ENCODE assay signal across 16 cellular contexts in the genomic region with DNA sequence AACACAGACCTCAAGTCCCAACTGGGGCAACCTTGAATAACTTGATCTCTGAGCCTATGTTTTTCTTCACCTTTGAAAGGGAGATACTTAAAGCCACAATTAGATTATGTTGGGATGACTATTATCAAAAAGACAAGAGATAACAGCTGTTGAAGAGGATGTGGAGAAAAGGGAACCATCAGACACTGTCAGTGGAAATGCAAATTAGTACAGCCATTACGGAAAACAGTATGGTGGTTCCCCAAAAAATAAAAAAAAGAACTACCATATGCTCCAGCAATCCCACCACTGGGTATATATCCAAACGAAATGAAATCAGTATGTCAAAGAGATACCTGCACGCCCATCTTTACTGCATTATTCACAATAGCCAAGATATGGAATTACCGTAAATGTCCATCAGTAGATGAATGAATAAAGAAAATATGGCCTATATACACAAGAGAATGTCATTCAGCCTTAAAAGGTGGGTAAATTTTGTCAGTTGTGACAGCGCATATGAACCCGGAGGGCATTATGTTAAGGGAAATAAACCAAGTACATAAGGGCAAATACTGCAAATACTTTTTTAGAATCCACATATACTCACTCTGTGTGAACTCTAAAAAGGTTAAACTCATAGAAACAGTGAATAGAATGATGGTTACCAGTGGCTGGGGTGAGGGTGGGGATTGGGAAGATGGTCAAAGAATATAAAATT. TPM values are rescaled to one million over a fixed set of nuclear protein-coding genes. Genes with fewer than 3 reads are reported as not detected.
"Had no signal": no experiment of that assay in that cellular context is flagged by ENCODE, and none has a peak within 500 bp of the region (broad histone marks: within the 10 kb centered on the region; RNA-seq: fewer than 3 reads in every experiment).

No MANE protein-coding gene starts in this region.

- H3K9me3 Mint-ChIP-seq: activated naive CD4-positive, alpha-beta T cell treated with anti-CD3 and anti-CD28 coated beads, Interleukin-2, amount 50 U/mL, for 72 hours; activated T-cell treated with anti-CD3 and anti-CD28 coated beads, Interleukin-2, amount 50 U/mL, for 24 hours; natural killer cell treated with Interleukin-12 subunit alpha and Interleukin-12 subunit beta and Interleukin-15 and Interleukin-18, amount 100 ng/mL, for 72 hours; stimulated activated naive CD8-positive, alpha-beta T cell treated with anti-CD3 and anti-CD28 coated beads, Interleukin-15, amount 100 ng/mL, for 72 hours had no signal

- H3K27me3 Mint-ChIP-seq: stimulated activated naive CD8-positive, alpha-beta T cell treated with anti-CD3 and anti-CD28 coated beads, Interleukin-15, amount 100 ng/mL, for 72 hours had no signal

- H3K4me3 Mint-ChIP-seq: activated CD8-positive, alpha-beta memory T cell treated with anti-CD3 and anti-CD28 coated beads, Interleukin-2, amount 10 ng/mL, durations not matched to agents 7 days and 5 days; activated T-cell treated with anti-CD3 and anti-CD28 coated beads, Interleukin-2, amount 50 U/mL, for 24 hours; natural killer cell treated with Interleukin-12 subunit alpha and Interleukin-12 subunit beta and Interleukin-15 and Interleukin-18, amount 100 ng/mL, for 72 hours had no signal

- H3K4me3 ChIP-seq: left ventricle myocardium inferior, right atrium auricular region, upper lobe of left lung had no signal

- ATAC-seq: activated CD8-positive, alpha-beta memory T cell treated with anti-CD3 and anti-CD28 coated beads, Interleukin-2, amount 10 ng/mL, durations not matched to agents 7 days and 5 days; activated naive CD4-positive, alpha-beta T cell treated with anti-CD3 and anti-CD28 coated beads, Interleukin-2, amount 50 U/mL, for 72 hours; natural killer cell treated with Interleukin-12 subunit alpha and Interleukin-12 subunit beta and Interleukin-15 and Interleukin-18, amount 100 ng/mL, for 72 hours had no signal

- H3K27ac Mint-ChIP-seq: activated CD8-positive, alpha-beta memory T cell treated with anti-CD3 and anti-CD28 coated beads, Interleukin-2, amount 10 ng/mL, durations not matched to agents 7 days and 5 days; activated naive CD4-positive, alpha-beta T cell treated with anti-CD3 and anti-CD28 coated beads, Interleukin-2, amount 50 U/mL, for 72 hours; activated T-cell treated with anti-CD3 and anti-CD28 coated beads, Interleukin-2, amount 50 U/mL, for 24 hours; natural killer cell treated with Interleukin-12 subunit alpha and Interleukin-12 subunit beta and Interleukin-15 and Interleukin-18, amount 100 ng/mL, for 72 hours; progenitor cell of endocrine pancreas had no signal

- H3K36me3 ChIP-seq: left ventricle myocardium inferior, right atrium auricular region, upper lobe of left lung had no signal

- H3K27ac ChIP-seq: left ventricle myocardium inferior, right atrium auricular region, upper lobe of left lung had no signal

- H3K27me3 ChIP-seq: right atrium auricular region, upper lobe of left lung had no signal

- H3K36me3 Mint-ChIP-seq: activated CD8-positive, alpha-beta memory T cell treated with anti-CD3 and anti-CD28 coated beads, Interleukin-2, amount 10 ng/mL, durations not matched to agents 7 days and 5 days; activated naive CD4-positive, alpha-beta T cell treated with anti-CD3 and anti-CD28 coated beads, Interleukin-2, amount 50 U/mL, for 72 hours; natural killer cell treated with Interleukin-12 subunit alpha and Interleukin-12 subunit beta and Interleukin-15 and Interleukin-18, amount 100 ng/mL, for 72 hours had no signal

- H3K9me3 ChIP-seq: left ventricle myocardium inferior, right atrium auricular region, upper lobe of left lung had no signal

- DNase-seq: activated CD4-positive, alpha-beta T cell treated with anti-CD3 and anti-CD28 coated beads for 1 hour; activated CD4-positive, alpha-beta T cell treated with anti-CD3 and anti-CD28 coated beads, Interleukin-2, amount 50 U/mL, for 48 hours; activated CD8-positive, alpha-beta memory T cell treated with anti-CD3 and anti-CD28 coated beads, Interleukin-2, amount 10 ng/mL, durations not matched to agents 7 days and 5 days; activated T-cell treated with anti-CD3 and anti-CD28 coated beads, Interleukin-2, amount 50 U/mL, for 24 hours; left ventricle myocardium inferior; occipital lobe; small intestine; stimulated activated CD4-positive, alpha-beta T cell treated with anti-CD3 and anti-CD28 coated beads, Interleukin-4, amount 100 ng/mL, for 4 hours; stimulated activated CD8-positive, alpha-beta memory T cell treated with anti-CD3 and anti-CD28 coated beads, Interleukin-4, amount 100 ng/mL, for 48 hours; stimulated activated naive CD8-positive, alpha-beta T cell treated with anti-CD3 and anti-CD28 coated beads, Interleukin-15, amount 100 ng/mL, for 72 hours; upper lobe of left lung had no signal

- H3K4me1 ChIP-seq: left ventricle myocardium inferior, right atrium auricular region had no signal

RNA-seq across cellular contexts. Expression of gene FAT2, which starts 12.7 kb away (rescaled TPM):
- total RNA-seq: activated CD8-positive, alpha-beta memory T cell treated with anti-CD3 and anti-CD28 coated beads, Interleukin-2, amount 10 ng/mL, durations not matched to agents 7 days and 5 days; activated naive CD4-positive, alpha-beta T cell treated with anti-CD3 and anti-CD28 coated beads, Interleukin-2, amount 50 U/mL, for 72 hours; left ventricle myocardium inferior; natural killer cell treated with Interleukin-12 subunit alpha and Interleukin-12 subunit beta and Interleukin-15 and Interleukin-18, amount 100 ng/mL, for 72 hours; right atrium auricular region; T-helper 2 cell treated with Interferon-gamma antibody and Interleukin-4, amounts not matched to agents 100 ng/mL and 5 ng/mL, for 36 hours had no signal
